ENCODE assay signal across 14 cellular contexts in the genomic region with DNA sequence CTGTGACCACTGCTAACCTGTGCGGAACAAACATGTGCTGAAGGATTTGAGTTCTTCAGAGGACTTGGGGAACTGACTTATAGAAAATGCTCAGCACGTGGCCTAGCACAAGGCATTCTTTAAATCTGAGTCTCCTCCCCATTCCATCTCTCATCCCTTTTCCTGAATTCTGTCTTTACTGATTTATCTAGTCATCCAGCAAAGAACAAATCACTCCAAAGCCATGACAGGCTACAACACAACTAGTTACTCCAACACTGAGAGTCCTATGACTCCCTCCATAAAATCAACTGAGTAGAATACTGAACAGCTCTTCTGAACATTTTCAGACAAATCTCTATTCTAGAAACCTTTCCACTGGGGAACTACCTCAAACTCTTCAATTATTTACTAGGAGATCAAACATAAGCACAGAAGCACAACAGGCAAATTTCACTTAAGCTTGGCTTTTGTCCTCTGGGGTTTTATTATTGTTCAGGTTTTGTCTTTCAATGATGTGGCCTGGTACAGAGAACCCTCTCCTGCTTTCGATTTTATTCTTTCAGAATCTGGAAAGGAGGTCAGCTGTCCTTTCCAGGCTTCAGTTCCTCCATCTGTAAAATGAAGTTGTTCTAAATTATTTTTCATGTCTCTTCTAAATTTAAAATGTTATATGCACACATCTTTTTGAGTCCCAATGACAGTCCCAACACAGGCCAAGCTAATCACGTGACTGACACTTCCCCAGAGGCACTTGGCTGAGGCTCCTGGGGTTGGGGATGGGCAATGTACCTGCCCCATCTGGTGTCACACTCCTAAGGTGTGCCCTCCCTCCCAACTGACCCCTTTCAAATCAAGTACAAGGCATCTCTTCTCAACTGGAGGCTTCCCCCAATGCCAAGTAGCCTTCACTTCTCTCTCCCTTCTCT. TPM values are rescaled to one million over a fixed set of nuclear protein-coding genes. Genes with fewer than 3 reads are reported as not detected.
DNase-seq lines count a peak whose midpoint lies in the region; ATAC-seq, FAIRE-seq and TF ChIP-seq lines count a peak whose summit lies in the region.
"Had no signal": no experiment of that assay in that cellular context is flagged by ENCODE, and none has a peak within 500 bp of the region (broad histone marks: within the 10 kb centered on the region; RNA-seq: fewer than 3 reads in every experiment).

No MANE protein-coding gene starts in this region.

- peaks cover 4% of the 10 kb centered on the region for H3K9me3 Mint-ChIP-seq in activated CD8-positive, alpha-beta T cell treated with anti-CD3 and anti-CD28 coated beads for 36 hours
- no peaks in the 10 kb centered on the region for H3K9me3 Mint-ChIP-seq in activated CD8-positive, alpha-beta T cell treated with anti-CD3 and anti-CD28 coated beads, Interleukin-2, amount 10 ng/mL, durations not matched to agents 7 days and 5 days (ENCODE audit: insufficient read depth)
- peaks cover 3% of the 10 kb centered on the region for H3K9me3 Mint-ChIP-seq in astrocyte (ENCODE audit: unreplicated experiment)

- peaks cover 7% of the 10 kb centered on the region for H3K4me1 ChIP-seq in astrocyte (ENCODE audit: insufficient read depth, low read length)

- CTCF ChIA-PET in activated CD8-positive, alpha-beta T cell treated with anti-CD3 and anti-CD28 coated beads for 36 hours (lab: Charles Lee): interaction anchor here (1.4 kb wide), 1 partner anchor 32 kb away, joined by 3 read pairs; a partner anchor contains a TSS
- CTCF ChIA-PET in activated CD8-positive, alpha-beta T cell treated with anti-CD3 and anti-CD28 coated beads, Interleukin-2, amount 10 ng/mL, durations not matched to agents 7 days and 5 days (lab: Charles Lee): interaction anchor here (0.9 to 1.2 kb wide), 3 partner anchors 17 to 58 kb away, joined by 3 to 4 read pairs (median 3); no protein-coding TSS in a partner anchor

- peaks cover 60% of the 10 kb centered on the region for H3K4me1 Mint-ChIP-seq in activated CD8-positive, alpha-beta T cell treated with anti-CD3 and anti-CD28 coated beads for 36 hours (ENCODE audit: low read depth)
- peaks cover 19% of the 10 kb centered on the region for H3K4me1 Mint-ChIP-seq in activated CD8-positive, alpha-beta T cell treated with anti-CD3 and anti-CD28 coated beads, Interleukin-2, amount 10 ng/mL, durations not matched to agents 7 days and 5 days (ENCODE audit: low read depth)
- peaks cover 35% of the 10 kb centered on the region for H3K4me1 Mint-ChIP-seq in astrocyte (ENCODE audit: low read depth, unreplicated experiment)

- peaks cover 19% of the 10 kb centered on the region for H3K36me3 Mint-ChIP-seq in activated CD8-positive, alpha-beta T cell treated with anti-CD3 and anti-CD28 coated beads for 36 hours (ENCODE audit: low read depth)
- H3K36me3 Mint-ChIP-seq in activated CD8-positive, alpha-beta T cell treated with anti-CD3 and anti-CD28 coated beads, Interleukin-2, amount 10 ng/mL, durations not matched to agents 7 days and 5 days (ENCODE audit: low read depth): peaks cover 28% of the 10 kb centered on the region
- peaks cover 12% of the 10 kb centered on the region for H3K36me3 Mint-ChIP-seq in astrocyte (ENCODE audit: low read depth, unreplicated experiment)

- FAIRE-seq in astrocyte (lab: Jason Lieb, UNC): no peak
- FAIRE-seq: endometrium had no signal

- ATAC-seq in activated CD8-positive, alpha-beta T cell treated with anti-CD3 and anti-CD28 coated beads for 36 hours: no peak
- ATAC-seq in activated CD8-positive, alpha-beta T cell treated with anti-CD3 and anti-CD28 coated beads, Interleukin-2, amount 10 ng/mL, durations not matched to agents 7 days and 5 days: no peak
- peak; percentile 57 for ATAC-seq in HG02938 (IDR thresholded peaks at IDR 0.05; ENCODE audit: unreplicated experiment)

- H3K27me3 Mint-ChIP-seq in activated CD8-positive, alpha-beta T cell treated with anti-CD3 and anti-CD28 coated beads for 36 hours: no peaks in the 10 kb centered on the region
- no peaks in the 10 kb centered on the region for H3K27me3 Mint-ChIP-seq in activated CD8-positive, alpha-beta T cell treated with anti-CD3 and anti-CD28 coated beads, Interleukin-2, amount 10 ng/mL, durations not matched to agents 7 days and 5 days (ENCODE audit: low read depth)
- H3K27me3 Mint-ChIP-seq in astrocyte (ENCODE audit: low read depth, unreplicated experiment): no peaks in the 10 kb centered on the region
- H3K27me3 Mint-ChIP-seq: activated CD4-positive, alpha-beta T cell treated with anti-CD3 and anti-CD28 coated beads, Interleukin-2, amount 10 ng/mL, durations not matched to agents 7 days and 5 days had no signal

- no peak overlapping the region for H2AFZ ChIP-seq in astrocyte (ENCODE audit: low read depth, low read length)

- no peak overlapping the region for H3K9ac ChIP-seq in astrocyte (ENCODE audit: low read length)

- H3K27me3 ChIP-seq in astrocyte (ENCODE audit: insufficient read depth, low read length): no peaks in the 10 kb centered on the region
- H3K27me3 ChIP-seq: adrenal gland had no signal

- intact Hi-C loops in activated CD8-positive, alpha-beta T cell treated with anti-CD3 and anti-CD28 coated beads for 36 hours (cut with micrococcal nuclease): no loop called here

- no peak overlapping the region for H3K4me3 Mint-ChIP-seq in activated CD8-positive, alpha-beta T cell treated with anti-CD3 and anti-CD28 coated beads for 36 hours
- no peak overlapping the region for H3K4me3 Mint-ChIP-seq in activated CD8-positive, alpha-beta T cell treated with anti-CD3 and anti-CD28 coated beads, Interleukin-2, amount 10 ng/mL, durations not matched to agents 7 days and 5 days
- H3K4me3 Mint-ChIP-seq in astrocyte (ENCODE audit: unreplicated experiment): no peak overlapping the region
- H3K4me3 Mint-ChIP-seq: activated CD4-positive, alpha-beta T cell treated with anti-CD3 and anti-CD28 coated beads, Interleukin-2, amount 10 ng/mL, durations not matched to agents 7 days and 5 days had no signal

- DNase-seq in activated CD8-positive, alpha-beta T cell treated with anti-CD3 and anti-CD28 coated beads for 36 hours: no peak
- no peak for DNase-seq in activated CD8-positive, alpha-beta T cell treated with anti-CD3 and anti-CD28 coated beads, Interleukin-2, amount 10 ng/mL, durations not matched to agents 7 days and 5 days
- DNase-seq in astrocyte (ENCODE audit: low read depth) (no peak), retinal pigment epithelial cell (ENCODE audit: low read depth) (peak; percentile 16), glomerular visceral epithelial cell (ENCODE audit: extremely low spot score) (no peak), NCI-H1048 (lab: John Stamatoyannopoulos, UW) (no peak), coronary artery (ENCODE audit: low spot score) (no peak)
- DNase-seq: 8988T; activated CD4-positive, alpha-beta T cell treated with anti-CD3 and anti-CD28 coated beads, Interleukin-2, amount 10 ng/mL, durations not matched to agents 7 days and 5 days; SW 1271 had no signal

- peak overlapping the region; percentile 12 for H3K27ac Mint-ChIP-seq in activated CD8-positive, alpha-beta T cell treated with anti-CD3 and anti-CD28 coated beads for 36 hours
- no peak overlapping the region for H3K27ac Mint-ChIP-seq in activated CD8-positive, alpha-beta T cell treated with anti-CD3 and anti-CD28 coated beads, Interleukin-2, amount 10 ng/mL, durations not matched to agents 7 days and 5 days
- peak overlapping the region; percentile 48 for H3K27ac Mint-ChIP-seq in astrocyte (ENCODE audit: unreplicated experiment)
- H3K27ac Mint-ChIP-seq: activated CD4-positive, alpha-beta T cell treated with anti-CD3 and anti-CD28 coated beads, Interleukin-2, amount 10 ng/mL, durations not matched to agents 7 days and 5 days had no signal

- H3K36me3 ChIP-seq in astrocyte (ENCODE audit: insufficient read depth, low read length): no peaks in the 10 kb centered on the region
- H3K36me3 ChIP-seq: adrenal gland had no signal

- TF ChIP-seq CTCF in activated CD8-positive, alpha-beta T cell treated with anti-CD3 and anti-CD28 coated beads for 36 hours (IDR thresholded peaks at IDR 0.05): no peak
- TF ChIP-seq CTCF in astrocyte (IDR thresholded peaks at IDR 0.05; ENCODE audit: insufficient read depth, low read depth, low read length) (no peak), retinal pigment epithelial cell (conservative IDR thresholded peaks at IDR 0.05; ENCODE audit: low read depth, low read length) (no peak), coronary artery (IDR thresholded peaks at IDR 0.05) (no peak)

- no peak overlapping the region for H3K4me3 ChIP-seq in astrocyte (ENCODE audit: insufficient read depth, low read depth, low read length)
- H3K4me3 ChIP-seq in retinal pigment epithelial cell (ENCODE audit: low read length): no peak overlapping the region
- H3K4me3 ChIP-seq in coronary artery: no peak overlapping the region
- H3K4me3 ChIP-seq: adrenal gland had no signal

- H4K20me1 ChIP-seq in astrocyte (ENCODE audit: insufficient read depth, low read length): peaks cover 78% of the 10 kb centered on the region

- no peak overlapping the region for H3K4me2 ChIP-seq in astrocyte (ENCODE audit: low read length)

- H3K27ac ChIP-seq in astrocyte (ENCODE audit: low read depth, low read length) (no peak overlapping the region), coronary artery (no peak overlapping the region)

- POLR2A ChIA-PET in activated CD8-positive, alpha-beta T cell treated with anti-CD3 and anti-CD28 coated beads for 36 hours (lab: Charles Lee): interaction anchor here (0.8 kb wide), 1 partner anchor 1185 kb away, joined by 3 read pairs; no protein-coding TSS in a partner anchor
- POLR2A ChIA-PET in activated CD8-positive, alpha-beta T cell treated with anti-CD3 and anti-CD28 coated beads, Interleukin-2, amount 10 ng/mL, durations not matched to agents 7 days and 5 days (lab: Charles Lee): no interaction called here

- H3K79me2 ChIP-seq in astrocyte (ENCODE audit: insufficient read depth, low read length): peaks cover 78% of the 10 kb centered on the region

- no peaks in the 10 kb centered on the region for H3K9me3 ChIP-seq in astrocyte (ENCODE audit: insufficient read depth, low read depth, low read length)
- H3K9me3 ChIP-seq: adrenal gland had no signal

RNA-seq across cellular contexts. Expression of a gene that starts 31.8 kb away (rescaled TPM):
- total RNA-seq in activated CD8-positive, alpha-beta T cell treated with anti-CD3 and anti-CD28 coated beads for 36 hours: not detected
- not detected for total RNA-seq in activated CD8-positive, alpha-beta T cell treated with anti-CD3 and anti-CD28 coated beads, Interleukin-2, amount 10 ng/mL, durations not matched to agents 7 days and 5 days
- total RNA-seq in astrocyte: not detected in 2 replicates
- total RNA-seq: activated CD4-positive, alpha-beta T cell treated with anti-CD3 and anti-CD28 coated beads, Interleukin-2, amount 10 ng/mL, durations not matched to agents 7 days and 5 days; adrenal gland; H4 had no signal
